ENCODE assay signal across 37 cellular contexts in genomic region chr13:32191452-32191998, GRCh38.
"Had no signal": no experiment of that assay in that cellular context is flagged by ENCODE, and none has a peak within 500 bp of the region (broad histone marks: within the 10 kb centered on the region; RNA-seq: fewer than 3 reads in every experiment).

No MANE protein-coding gene starts in this region.

- H3K27me3 ChIP-seq: ascending aorta, cardiac muscle cell had no signal

- DNase-seq: activated CD4-positive, alpha-beta T cell treated with anti-CD3 and anti-CD28 coated beads for 1 hour; activated CD4-positive, alpha-beta T cell treated with anti-CD3 and anti-CD28 coated beads, Interleukin-2, amount 10 ng/mL, durations not matched to agents 24 days and 14 days; activated CD4-positive, alpha-beta T cell treated with anti-CD3 and anti-CD28 coated beads, Interleukin-2, amount 50 U/mL, for 4 hours; activated CD4-positive, CD25-positive, alpha-beta regulatory T cell; activated CD8-positive, alpha-beta T cell treated with anti-CD3 and anti-CD28 coated beads for 36 hours; activated effector memory CD4-positive, alpha-beta T cell treated with anti-CD3 and anti-CD28 coated beads, Interleukin-2, amount 50 U/mL, for 16 hours; activated naive CD4-positive, alpha-beta T cell; activated naive CD4-positive, alpha-beta T cell treated with anti-CD3 and anti-CD28 coated beads, Interleukin-2, amount 50 U/mL, for 16 hours; activated naive CD8-positive, alpha-beta T cell treated with anti-CD3 and anti-CD28 coated beads for 36 hours; activated T-cell treated with anti-CD3 and anti-CD28 coated beads, Interleukin-2, amount 50 U/mL, for 1 hour; activated T-cell treated with anti-CD3 and anti-CD28 coated beads, Interleukin-2, amount 50 U/mL, for 72 hours; amygdala; NCI-H1092 treated with DMSO at 0.1 percent for 48 hours; NCI-H1417; NCI-H146; NCI-H187; NCI-H2029 treated with DMSO at 0.1 percent for 48 hours; NCI-H2107; NCI-H2171; NCI-H510A; NCI-H526 treated with DMSO at 0.1 percent for 48 hours; NCI-H82; PC-9; SIG-M5; SW 1271; T-helper 1 cell; T-helper 2 cell; T-helper 9 cell had no signal

- H3K4me1 ChIP-seq: ascending aorta had no signal

- H3K9me3 ChIP-seq: ascending aorta had no signal

- H3K27ac ChIP-seq: ascending aorta, cardiac muscle cell, PC-9, RWPE1, VCaP had no signal

- H3K36me3 Mint-ChIP-seq: activated naive CD8-positive, alpha-beta T cell treated with anti-CD3 and anti-CD28 coated beads for 36 hours had no signal

- H3K4me3 ChIP-seq: ascending aorta, cardiac muscle cell, PC-9 had no signal

- H3K27ac Mint-ChIP-seq: activated CD4-positive, alpha-beta T cell treated with anti-CD3 and anti-CD28 coated beads, Interleukin-2, amount 10 ng/mL, durations not matched to agents 24 days and 14 days; activated CD8-positive, alpha-beta T cell treated with anti-CD3 and anti-CD28 coated beads for 36 hours; activated naive CD8-positive, alpha-beta T cell treated with anti-CD3 and anti-CD28 coated beads for 36 hours; activated T-cell treated with anti-CD3 and anti-CD28 coated beads, Interleukin-2, amount 50 U/mL, for 72 hours; activated T-helper 17 cell treated with anti-CD3 and anti-CD28 coated beads, Interleukin-2, amount 50 U/mL, for 72 hours had no signal

- FAIRE-seq: RCC 7860 had no signal

- ATAC-seq: activated CD8-positive, alpha-beta T cell treated with anti-CD3 and anti-CD28 coated beads for 36 hours; activated T-cell treated with anti-CD3 and anti-CD28 coated beads, Interleukin-2, amount 50 U/mL, for 72 hours; activated T-helper 17 cell treated with anti-CD3 and anti-CD28 coated beads, Interleukin-2, amount 50 U/mL, for 72 hours; Right ventricle myocardium inferior; SK-N-SH treated with all-trans-retinoic acid at 6 μM for 48 hours had no signal

- H3K36me3 ChIP-seq: cardiac muscle cell had no signal

- H3K4me3 Mint-ChIP-seq: activated CD4-positive, alpha-beta T cell treated with anti-CD3 and anti-CD28 coated beads, Interleukin-2, amount 10 ng/mL, durations not matched to agents 24 days and 14 days; activated CD8-positive, alpha-beta T cell treated with anti-CD3 and anti-CD28 coated beads for 36 hours; activated naive CD8-positive, alpha-beta T cell treated with anti-CD3 and anti-CD28 coated beads for 36 hours; activated T-cell treated with anti-CD3 and anti-CD28 coated beads, Interleukin-2, amount 50 U/mL, for 72 hours; activated T-helper 17 cell treated with anti-CD3 and anti-CD28 coated beads, Interleukin-2, amount 50 U/mL, for 72 hours; central memory CD8-positive, alpha-beta T cell had no signal

- H3K9me3 Mint-ChIP-seq: activated CD4-positive, alpha-beta T cell treated with anti-CD3 and anti-CD28 coated beads, Interleukin-2, amount 10 ng/mL, durations not matched to agents 24 days and 14 days; activated CD8-positive, alpha-beta T cell treated with anti-CD3 and anti-CD28 coated beads for 36 hours; activated naive CD8-positive, alpha-beta T cell treated with anti-CD3 and anti-CD28 coated beads for 36 hours; activated T-cell treated with anti-CD3 and anti-CD28 coated beads, Interleukin-2, amount 50 U/mL, for 72 hours; activated T-helper 17 cell treated with anti-CD3 and anti-CD28 coated beads, Interleukin-2, amount 50 U/mL, for 72 hours; central memory CD8-positive, alpha-beta T cell had no signal

- H3K4me1 Mint-ChIP-seq: activated CD4-positive, alpha-beta T cell treated with anti-CD3 and anti-CD28 coated beads, Interleukin-2, amount 10 ng/mL, durations not matched to agents 24 days and 14 days; activated naive CD8-positive, alpha-beta T cell treated with anti-CD3 and anti-CD28 coated beads for 36 hours; activated T-helper 17 cell treated with anti-CD3 and anti-CD28 coated beads, Interleukin-2, amount 50 U/mL, for 72 hours; central memory CD8-positive, alpha-beta T cell had no signal

- H3K27me3 Mint-ChIP-seq: activated CD4-positive, alpha-beta T cell treated with anti-CD3 and anti-CD28 coated beads, Interleukin-2, amount 10 ng/mL, durations not matched to agents 24 days and 14 days; activated CD8-positive, alpha-beta T cell treated with anti-CD3 and anti-CD28 coated beads for 36 hours; activated T-helper 17 cell treated with anti-CD3 and anti-CD28 coated beads, Interleukin-2, amount 50 U/mL, for 72 hours had no signal
